In genomic region chr6:131061771-131062160, GRCh38 we compare ENCODE assay signal across 8 cellular contexts. TPM values are rescaled to one million over a fixed set of nuclear protein-coding genes. Genes with fewer than 3 reads are reported as not detected.
DNase-seq lines count a peak whose midpoint lies in the region; ATAC-seq lines count a peak whose summit lies in the region.

No MANE protein-coding gene starts in this region.

- peaks cover 23% of the 10 kb centered on the region for H3K4me1 Mint-ChIP-seq in activated CD4-positive, alpha-beta memory T cell treated with anti-CD3 and anti-CD28 coated beads, Interleukin-2, amount 10 ng/mL, durations not matched to agents 7 days and 5 days
- peaks cover 27% of the 10 kb centered on the region for H3K4me1 Mint-ChIP-seq in stimulated activated naive CD8-positive, alpha-beta T cell treated with anti-CD3 and anti-CD28 coated beads, Interleukin-15, amount 100 ng/mL, for 72 hours

- H3K36me3 Mint-ChIP-seq in activated CD4-positive, alpha-beta memory T cell treated with anti-CD3 and anti-CD28 coated beads, Interleukin-2, amount 10 ng/mL, durations not matched to agents 7 days and 5 days (ENCODE audit: low read depth), result no peaks in the 10 kb centered on the region

- peak overlapping the region; percentile 71 for H3K4me3 Mint-ChIP-seq in activated CD4-positive, alpha-beta memory T cell treated with anti-CD3 and anti-CD28 coated beads, Interleukin-2, amount 10 ng/mL, durations not matched to agents 7 days and 5 days
- H3K4me3 Mint-ChIP-seq in stimulated activated naive CD8-positive, alpha-beta T cell treated with anti-CD3 and anti-CD28 coated beads, Interleukin-15, amount 100 ng/mL, for 72 hours, result peak overlapping the region; percentile 91 to 92

- H3K4me3 ChIP-seq in iPS-18c (ENCODE audit: insufficient read depth, low read depth, low read length), result peak overlapping the region; percentile 76

- no peaks in the 10 kb centered on the region for H3K9me3 Mint-ChIP-seq in activated CD4-positive, alpha-beta memory T cell treated with anti-CD3 and anti-CD28 coated beads, Interleukin-2, amount 10 ng/mL, durations not matched to agents 7 days and 5 days
- peaks cover 8 to 11% of the 10 kb centered on the region in 2 donors for H3K9me3 Mint-ChIP-seq in stimulated activated naive CD8-positive, alpha-beta T cell treated with anti-CD3 and anti-CD28 coated beads, Interleukin-15, amount 100 ng/mL, for 72 hours

- no peak overlapping the region for H3K27ac Mint-ChIP-seq in activated CD4-positive, alpha-beta memory T cell treated with anti-CD3 and anti-CD28 coated beads, Interleukin-2, amount 10 ng/mL, durations not matched to agents 7 days and 5 days
- H3K27ac Mint-ChIP-seq in stimulated activated naive CD8-positive, alpha-beta T cell treated with anti-CD3 and anti-CD28 coated beads, Interleukin-15, amount 100 ng/mL, for 72 hours, result peak overlapping the region in 1 of 2 donors; percentile 31

- peaks cover 8% of the 10 kb centered on the region for H3K27me3 Mint-ChIP-seq in activated CD4-positive, alpha-beta memory T cell treated with anti-CD3 and anti-CD28 coated beads, Interleukin-2, amount 10 ng/mL, durations not matched to agents 7 days and 5 days
- no peaks in the 10 kb centered on the region for H3K27me3 Mint-ChIP-seq in stimulated activated naive CD8-positive, alpha-beta T cell treated with anti-CD3 and anti-CD28 coated beads, Interleukin-15, amount 100 ng/mL, for 72 hours

- POLR2A ChIA-PET in activated CD4-positive, alpha-beta memory T cell treated with anti-CD3 and anti-CD28 coated beads, Interleukin-2, amount 10 ng/mL, durations not matched to agents 7 days and 5 days (lab: Charles Lee), result no interaction called here

- no peak for ATAC-seq in stimulated activated naive CD8-positive, alpha-beta T cell treated with anti-CD3 and anti-CD28 coated beads, Interleukin-15, amount 100 ng/mL, for 72 hours
- ATAC-seq in GM21786 (IDR thresholded peaks at IDR 0.05; ENCODE audit: unreplicated experiment), result no peak

- DNase-seq in NCI-H82 (lab: John Stamatoyannopoulos, UW) (peak; percentile 53), NCI-H82 treated with DMSO at 0.1 percent for 48 hours (lab: John Stamatoyannopoulos, UW; ENCODE audit: unreplicated experiment) (no peak), dedifferentiated amniotic fluid mesenchymal stem cell (ENCODE audit: extremely low spot score) (no peak)
- DNase-seq in activated CD4-positive, alpha-beta memory T cell treated with anti-CD3 and anti-CD28 coated beads, Interleukin-2, amount 10 ng/mL, durations not matched to agents 7 days and 5 days, result no peak
- no peak for DNase-seq in stimulated activated naive CD8-positive, alpha-beta T cell treated with anti-CD3 and anti-CD28 coated beads, Interleukin-15, amount 100 ng/mL, for 72 hours
- no peak for DNase-seq in activated CD4-positive, alpha-beta T cell treated with anti-CD3 and anti-CD28 coated beads for 48 hours

- H3K9me3 ChIP-seq in iPS-18c (ENCODE audit: control insufficient read depth, insufficient read depth, low read length), result peaks cover 2% of the 10 kb centered on the region

- CTCF ChIA-PET in activated CD4-positive, alpha-beta memory T cell treated with anti-CD3 and anti-CD28 coated beads, Interleukin-2, amount 10 ng/mL, durations not matched to agents 7 days and 5 days (lab: Charles Lee), result no interaction called here

RNA-seq across cellular contexts. Expression of gene EPB41L2, which starts 1.3 kb away (rescaled TPM):
- 10 to 100 TPM; 24.8 to 25.6 TPM for total RNA-seq in activated CD4-positive, alpha-beta memory T cell treated with anti-CD3 and anti-CD28 coated beads, Interleukin-2, amount 10 ng/mL, durations not matched to agents 7 days and 5 days
